Comparison of ENCODE assay signal across 8 cellular contexts in genomic region chr17:76714822-76715461, GRCh38. TPM values are rescaled to one million over a fixed set of nuclear protein-coding genes. Genes with fewer than 3 reads are reported as not detected.
A peak's percentile ranks its signal among the peaks of the same experiment; 100 is the strongest.
DNase-seq lines count a peak whose midpoint lies in the region; ATAC-seq and TF ChIP-seq lines count a peak whose summit lies in the region.

No MANE protein-coding gene starts in this region.

- TF ChIP-seq CTCF in GM12873 (IDR thresholded peaks at IDR 0.05; ENCODE audit: insufficient read depth, low read depth, low read length, missing control alignments) (peak; percentile 70), esophagus muscularis mucosa (IDR thresholded peaks at IDR 0.05) (peak; percentile 87 to 91 (median 89)), neural progenitor cell (IDR thresholded peaks at IDR 0.05) (peak; percentile 99), suprapubic skin (IDR thresholded peaks at IDR 0.05) (peak; percentile 57 to 69)

- H3K4me3 Mint-ChIP-seq in neural progenitor cell: no peak overlapping the region

- 14% methylated on average over 4 of the region's 4 CpGs for WGBS in esophagus muscularis mucosa
- 29% methylated on average over 4 of the region's 4 CpGs for WGBS in suprapubic skin

- peaks cover 9% of the 10 kb centered on the region for H3F3A ChIP-seq in neural progenitor cell (ENCODE audit: low read depth)

- no peak for ATAC-seq in HG03280 (IDR thresholded peaks at IDR 0.05; ENCODE audit: unreplicated experiment)
- ATAC-seq in HG03565 (IDR thresholded peaks at IDR 0.05; ENCODE audit: unreplicated experiment): no peak

- peak overlapping the region; percentile 52 to 74 (median 68) for H3K27ac ChIP-seq in esophagus muscularis mucosa (replicated peaks in 1 of 4)
- H3K27ac ChIP-seq in neural progenitor cell: no peak overlapping the region
- peak overlapping the region; percentile 2 for H3K27ac ChIP-seq in suprapubic skin

- DNase-seq in NCI-H446 (lab: John Stamatoyannopoulos, UW): peak; percentile 67 to 72
- DNase-seq in activated T-cell treated with anti-CD3 and anti-CD28 coated beads for 24 hours (ENCODE audit: low read depth): peak; percentile 62
- DNase-seq in esophagus muscularis mucosa (ENCODE audit: extremely low spot score): no peak
- DNase-seq in neural progenitor cell (ENCODE audit: low spot score): peak; percentile 72
- DNase-seq in suprapubic skin (ENCODE audit: low spot score in 2 of 2): peak; percentile 80 to 88

- intact Hi-C loops in esophagus muscularis mucosa (cut with DNase I): loop anchor here (5.0 to 10.0 kb wide), 2 partner anchors 33 to 160 kb away; no protein-coding TSS in a partner anchor

- peaks cover 11% of the 10 kb centered on the region for H3K4me1 Mint-ChIP-seq in neural progenitor cell

- H3K9ac ChIP-seq in neural progenitor cell: no peak overlapping the region

- H3K27ac Mint-ChIP-seq in neural progenitor cell: no peak overlapping the region

- H3K9me3 ChIP-seq in esophagus muscularis mucosa (no peaks in the 10 kb centered on the region), neural progenitor cell (ENCODE audit: low read depth) (no peaks in the 10 kb centered on the region), suprapubic skin (no peaks in the 10 kb centered on the region)

- H3K79me2 ChIP-seq in neural progenitor cell (ENCODE audit: low read depth): no peaks in the 10 kb centered on the region

- H3K9me3 Mint-ChIP-seq in neural progenitor cell: no peaks in the 10 kb centered on the region

- TF ChIP-seq EP300 in esophagus muscularis mucosa (IDR thresholded peaks at IDR 0.05) (no peak), suprapubic skin (IDR thresholded peaks at IDR 0.05) (no peak)

- no peak overlapping the region for H2AFZ ChIP-seq in neural progenitor cell (replicated peaks)

- no peaks in the 10 kb centered on the region for H3K27me3 ChIP-seq in esophagus muscularis mucosa
- H3K27me3 ChIP-seq in neural progenitor cell: peaks cover 4% of the 10 kb centered on the region
- H3K27me3 ChIP-seq in suprapubic skin: no peaks in the 10 kb centered on the region

- H3K36me3 ChIP-seq in esophagus muscularis mucosa: peaks cover 44 to 71% (median 68%) of the 10 kb centered on the region in 4 donors
- H3K36me3 ChIP-seq in neural progenitor cell: no peaks in the 10 kb centered on the region
- peaks cover 58% of the 10 kb centered on the region for H3K36me3 ChIP-seq in suprapubic skin

- no peaks in the 10 kb centered on the region for H4K20me1 ChIP-seq in neural progenitor cell (ENCODE audit: low read depth)

- H3K27me3 Mint-ChIP-seq in neural progenitor cell (ENCODE audit: insufficient read depth, low read depth): peaks cover 3% of the 10 kb centered on the region

- peaks cover 14% of the 10 kb centered on the region for H3K36me3 Mint-ChIP-seq in neural progenitor cell

- H3K4me3 ChIP-seq in esophagus muscularis mucosa (no peak overlapping the region), neural progenitor cell (no peak overlapping the region), suprapubic skin (no peak overlapping the region)

- H3K4me2 ChIP-seq in neural progenitor cell: no peak overlapping the region

- TF ChIP-seq POLR2A in esophagus muscularis mucosa (IDR thresholded peaks at IDR 0.05; ENCODE audit: low read depth) (no peak), suprapubic skin (IDR thresholded peaks at IDR 0.05) (no peak)

- peaks cover 49 to 67% (median 52%) of the 10 kb centered on the region in 4 donors for H3K4me1 ChIP-seq in esophagus muscularis mucosa
- peaks cover 8% of the 10 kb centered on the region for H3K4me1 ChIP-seq in neural progenitor cell
- H3K4me1 ChIP-seq in suprapubic skin: peaks cover 30% of the 10 kb centered on the region

RNA-seq across cellular contexts. Expression of gene MXRA7, which starts 4.2 kb away (rescaled TPM):
- total RNA-seq in esophagus muscularis mucosa (100 to 1,000 TPM; 405 to 422 (median 411) TPM), neural progenitor cell (ENCODE audit: low replicate concordance) (54.6 and 55.4 TPM in 2 replicates), suprapubic skin (10 to 100 TPM; 44.5 to 67.8 (median 56.9) TPM)

RNA-seq across cellular contexts. Expression of gene JMJD6, which starts 11.5 kb away (rescaled TPM):
- total RNA-seq in esophagus muscularis mucosa (10 to 100 TPM; 29.5 to 54.5 (median 49.5) TPM), neural progenitor cell (ENCODE audit: low replicate concordance) (8.7 and 11.6 TPM in 2 replicates), suprapubic skin (10 to 100 TPM; 13.8 to 22.1 (median 17.7) TPM)

RNA-seq across cellular contexts. Expression of gene METTL23, which starts 11.7 kb away (rescaled TPM):
- total RNA-seq in esophagus muscularis mucosa: 10 to 100 TPM; 18.3 to 29.7 (median 23.0) TPM
- 38.1 and 40.4 TPM in 2 replicates for total RNA-seq in neural progenitor cell (ENCODE audit: low replicate concordance)
- total RNA-seq in suprapubic skin: 10 to 100 TPM; 20.6 to 29.9 (median 23.0) TPM

RNA-seq across cellular contexts. Expression of gene SRSF2, which starts 22.2 kb away (rescaled TPM):
- total RNA-seq in esophagus muscularis mucosa (100 to 1,000 TPM; 133 to 173 (median 157) TPM), neural progenitor cell (ENCODE audit: low replicate concordance) (329 and 333 TPM in 2 replicates), suprapubic skin (100 to 1,000 TPM; 170 to 253 (median 186) TPM)

RNA-seq across cellular contexts. Expression of gene MFSD11, which starts 23.0 kb away (rescaled TPM):
- total RNA-seq in esophagus muscularis mucosa: 10 to 100 TPM; 17.1 to 22.4 (median 18.8) TPM
- total RNA-seq in neural progenitor cell (ENCODE audit: low replicate concordance): 22.5 and 25.7 TPM in 2 replicates
- 10 to 100 TPM; 31.5 to 78.8 (median 37.2) TPM for total RNA-seq in suprapubic skin
